ENCODE assay signal across 16 cellular contexts in the genomic region with DNA sequence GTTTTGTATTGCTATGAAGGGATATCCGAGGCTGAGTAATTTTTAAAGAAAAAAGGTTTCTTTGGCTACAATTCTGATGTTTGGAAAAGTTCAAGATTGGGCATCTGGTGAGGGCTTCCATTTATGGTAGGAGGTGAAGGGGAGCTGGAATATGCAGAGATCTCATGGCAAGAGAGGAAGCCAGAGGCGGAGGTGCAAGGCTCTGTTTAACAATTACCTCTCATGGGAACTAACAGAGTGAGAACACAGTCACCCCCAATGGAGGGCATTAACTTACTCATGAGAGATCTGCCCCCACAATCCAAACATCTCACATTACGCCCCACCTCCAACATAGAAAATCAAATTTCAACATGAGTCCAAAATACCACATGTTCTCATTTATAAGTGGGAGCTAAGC.
DNase-seq lines count a peak whose midpoint lies in the region; ATAC-seq and TF ChIP-seq lines count a peak whose summit lies in the region.
"Had no signal": no experiment of that assay in that cellular context is flagged by ENCODE, and none has a peak within 500 bp of the region (broad histone marks: within the 10 kb centered on the region; RNA-seq: fewer than 3 reads in every experiment).

No MANE protein-coding gene starts in this region.

- ATAC-seq in GM18517 (IDR thresholded peaks at IDR 0.05; ENCODE audit: unreplicated experiment) (peak; percentile 20), GM21526 (IDR thresholded peaks at IDR 0.05; ENCODE audit: low FRiP score, unreplicated experiment) (peak; percentile 17), HG02884 (IDR thresholded peaks at IDR 0.05; ENCODE audit: unreplicated experiment) (peak; percentile 23), right lobe of liver (no peak)

- H2AFZ ChIP-seq in MM.1S (ENCODE audit: low read length) (peak overlapping the region; percentile 29), GM23248 (no peak overlapping the region)
- H2AFZ ChIP-seq: PC-9 had no signal

- H3K27ac ChIP-seq in MM.1S (ENCODE audit: low read length) = no peak overlapping the region
- H3K27ac ChIP-seq in GM23248 = no peak overlapping the region
- H3K27ac ChIP-seq in right lobe of liver = no peak overlapping the region
- H3K27ac ChIP-seq: PC-9 had no signal

- H3K9ac ChIP-seq in MM.1S (ENCODE audit: low read length) (no peak overlapping the region), GM23248 (no peak overlapping the region)

- 7 to 13% methylated on average over 3 of the region's 3 CpGs for WGBS in GM23248 (ENCODE audit: low coverage in 1 of 2, low lambda C conversion rate in 2 of 2, missing lambda C conversion rate in 2 of 2), 2 experiments
- 75% methylated on average over 2 of the region's 3 CpGs for WGBS in right lobe of liver (ENCODE audit: insufficient coverage, low coverage, low lambda C conversion rate, missing lambda C conversion rate)

- H4K20me1 ChIP-seq in MM.1S (ENCODE audit: insufficient read depth, low read length) = no peaks in the 10 kb centered on the region
- H4K20me1 ChIP-seq in GM23248 (ENCODE audit: insufficient read depth) = no peaks in the 10 kb centered on the region

- TF ChIP-seq POLR2A in right lobe of liver (IDR thresholded peaks at IDR 0.05) = no peak

- H3K4me3 ChIP-seq in MM.1S (ENCODE audit: low read length) = no peak overlapping the region
- no peak overlapping the region for H3K4me3 ChIP-seq in GM23248
- H3K4me3 ChIP-seq in right lobe of liver = no peak overlapping the region
- H3K4me3 ChIP-seq: PC-9 had no signal

- in situ Hi-C loops in GM23248 (cut with MboI) = no loop called here

- no peak for DNase-seq in MM.1S
- DNase-seq in GM23248 = no peak
- no peak for DNase-seq in right lobe of liver
- no peak for DNase-seq in DMS 273 treated with DMSO at 0.1 percent for 48 hours (lab: John Stamatoyannopoulos, UW)
- no peak for DNase-seq in stimulated activated CD4-positive, alpha-beta T cell treated with anti-CD3 and anti-CD28 coated beads, Interleukin-15, amount 100 ng/mL, for 24 hours
- DNase-seq: AML-193, DMS79, H9, NCI-H146, NCI-H2081 treated with DMSO at 0.1 percent for 48 hours, NCI-H446, PC-9, T1000 had no signal

- H3K79me2 ChIP-seq in MM.1S (ENCODE audit: low read length) (no peaks in the 10 kb centered on the region), GM23248 (ENCODE audit: insufficient read depth) (no peaks in the 10 kb centered on the region)

- intact Hi-C loops in right lobe of liver (cut with DNase I) = no loop called here

- H3K4me2 ChIP-seq in MM.1S (ENCODE audit: low read depth, low read length) (peak overlapping the region; percentile 48), GM23248 (ENCODE audit: unreplicated experiment) (no peak overlapping the region)
- H3K4me2 ChIP-seq: PC-9 had no signal

- TF ChIP-seq CTCF in MM.1S (IDR thresholded peaks at IDR 0.05; ENCODE audit: low read length) = no peak
- no peak for TF ChIP-seq CTCF in right lobe of liver (IDR thresholded peaks at IDR 0.05)

- no peaks in the 10 kb centered on the region for H3K9me3 ChIP-seq in MM.1S (replicated peaks; ENCODE audit: insufficient read depth, low read length)
- no peaks in the 10 kb centered on the region for H3K9me3 ChIP-seq in GM23248 (ENCODE audit: low read depth)
- no peaks in the 10 kb centered on the region for H3K9me3 ChIP-seq in right lobe of liver

- H3K36me3 ChIP-seq in MM.1S (replicated peaks; ENCODE audit: insufficient read depth, low read length) = no peaks in the 10 kb centered on the region
- H3K36me3 ChIP-seq in GM23248 (ENCODE audit: low read depth) = no peaks in the 10 kb centered on the region
- H3K36me3 ChIP-seq in right lobe of liver = no peaks in the 10 kb centered on the region

- H3K4me1 ChIP-seq in MM.1S (ENCODE audit: low read length) = 0 out of 2 replicates have a peak, but pooled peaks cover 14% of the 10 kb centered on the region
- H3K4me1 ChIP-seq in GM23248 (ENCODE audit: insufficient read depth) = no peaks in the 10 kb centered on the region
- no peaks in the 10 kb centered on the region for H3K4me1 ChIP-seq in right lobe of liver

- H3K27me3 ChIP-seq in MM.1S (replicated peaks; ENCODE audit: insufficient read depth, low read length) = no peaks in the 10 kb centered on the region
- no peaks in the 10 kb centered on the region for H3K27me3 ChIP-seq in GM23248 (replicated peaks; ENCODE audit: insufficient read depth)
- no peaks in the 10 kb centered on the region for H3K27me3 ChIP-seq in right lobe of liver

- H3F3A ChIP-seq in MM.1S (ENCODE audit: insufficient read depth, low read length) (no peaks in the 10 kb centered on the region), GM23248 (ENCODE audit: insufficient read depth) (no peaks in the 10 kb centered on the region)

- H3K9me2 ChIP-seq in MM.1S (replicated peaks; ENCODE audit: insufficient read depth, low read length) = no peaks in the 10 kb centered on the region
- H3K9me2 ChIP-seq in GM23248 (ENCODE audit: insufficient read depth) = no peaks in the 10 kb centered on the region

Comparison
In these comparisons a context has a peak if more than half of its experiments do, and no peak if none do; other contexts are left out.
1. ATAC-seq: peak in GM18517 (single experiment), GM21526 (single experiment) and HG02884 (single experiment); none in right lobe of liver (0 of 4).